1 cellular context compared by ENCODE assay signal in the genomic region with DNA sequence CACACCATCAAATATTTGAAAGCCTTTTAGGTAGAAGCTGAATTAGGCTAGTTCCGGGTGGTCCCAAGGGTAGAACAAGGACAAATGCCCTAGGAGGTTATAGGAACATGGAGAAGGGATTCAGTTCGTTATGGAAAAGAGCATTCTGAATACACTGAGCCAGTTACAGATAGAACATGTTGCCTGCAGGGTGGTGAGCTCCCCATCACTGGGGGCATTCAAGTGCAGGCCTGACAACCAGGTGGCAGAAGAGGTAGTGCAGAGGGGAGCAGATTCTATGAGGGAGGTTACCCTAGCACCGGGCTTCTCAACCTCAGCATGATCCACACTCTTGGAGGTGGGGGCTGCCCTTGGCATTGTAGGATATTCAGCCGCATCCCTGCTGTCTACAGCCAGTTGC.
TF ChIP-seq lines count a peak whose summit lies in the region.

No MANE protein-coding gene starts in this region.

TF ChIP-seq in SK-N-SH treated with all-trans-retinoic acid at 6 μM for 48 hours, 23 proteins besides CTCF, POLR2A, EP300 and RAD21 (continued from another document):
- TF ChIP-seq CREB5 (CRISPR knock-in tag; IDR thresholded peaks at IDR 0.05; ENCODE audit: low read depth) (no peak), ARNTL (CRISPR knock-in tag; IDR thresholded peaks at IDR 0.05; ENCODE audit: borderline replicate concordance, low read depth) (no peak), BACH2 (CRISPR knock-in tag; IDR thresholded peaks at IDR 0.05; ENCODE audit: borderline replicate concordance) (no peak), CSRNP3 (CRISPR knock-in tag; IDR thresholded peaks at IDR 0.05) (no peak), OSR1 (CRISPR knock-in tag; IDR thresholded peaks at IDR 0.05) (no peak), TSHZ2 (CRISPR knock-in tag; IDR thresholded peaks at IDR 0.05) (no peak), GLIS3 (CRISPR knock-in tag; IDR thresholded peaks at IDR 0.05) (no peak), ESRRG (CRISPR knock-in tag; IDR thresholded peaks at IDR 0.05) (no peak), TCF4 (CRISPR knock-in tag; IDR thresholded peaks at IDR 0.05; ENCODE audit: borderline replicate concordance) (no peak), SNAI2 (CRISPR knock-in tag; IDR thresholded peaks at IDR 0.05) (no peak), ISL1 (CRISPR knock-in tag; IDR thresholded peaks at IDR 0.05) (no peak), ZNF565 (CRISPR knock-in tag; conservative IDR thresholded peaks at IDR 0.05; ENCODE audit: low read depth) (no peak), ZNF70 (CRISPR knock-in tag; IDR thresholded peaks at IDR 0.05) (no peak), ZFP3 (CRISPR knock-in tag; IDR thresholded peaks at IDR 0.05) (no peak)
- TF ChIP-seq, protein P1, sequence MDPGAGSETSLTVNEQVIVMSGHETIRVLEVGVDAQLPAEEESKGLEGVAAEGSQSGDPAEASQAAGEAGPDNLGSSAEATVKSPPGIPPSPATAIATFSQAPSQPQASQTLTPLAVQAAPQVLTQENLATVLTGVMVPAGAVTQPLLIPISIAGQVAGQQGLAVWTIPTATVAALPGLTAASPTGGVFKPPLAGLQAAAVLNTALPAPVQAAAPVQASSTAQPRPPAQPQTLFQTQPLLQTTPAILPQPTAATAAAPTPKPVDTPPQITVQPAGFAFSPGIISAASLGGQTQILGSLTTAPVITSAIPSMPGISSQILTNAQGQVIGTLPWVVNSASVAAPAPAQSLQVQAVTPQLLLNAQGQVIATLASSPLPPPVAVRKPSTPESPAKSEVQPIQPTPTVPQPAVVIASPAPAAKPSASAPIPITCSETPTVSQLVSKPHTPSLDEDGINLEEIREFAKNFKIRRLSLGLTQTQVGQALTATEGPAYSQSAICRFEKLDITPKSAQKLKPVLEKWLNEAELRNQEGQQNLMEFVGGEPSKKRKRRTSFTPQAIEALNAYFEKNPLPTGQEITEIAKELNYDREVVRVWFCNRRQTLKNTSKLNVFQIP (CRISPR knock-in tag; IDR thresholded peaks at IDR 0.05; ENCODE audit: borderline replicate concordance, low read depth), result no peak
